Comparison of ENCODE assay signal across 9 cellular contexts in genomic region chr2:222730346-222731065, GRCh38. TPM values are rescaled to one million over a fixed set of nuclear protein-coding genes. Genes with fewer than 3 reads are reported as not detected.
DNase-seq lines count a peak whose midpoint lies in the region; ATAC-seq and TF ChIP-seq lines count a peak whose summit lies in the region.
"Had no signal": no experiment of that assay in that cellular context is flagged by ENCODE, and none has a peak within 500 bp of the region (broad histone marks: within the 10 kb centered on the region; RNA-seq: fewer than 3 reads in every experiment).

No MANE protein-coding gene starts in this region.

- H3K27me3 ChIP-seq in lower lobe of right lung (ENCODE audit: low read depth) (no peaks in the 10 kb centered on the region), smooth muscle cell (ENCODE audit: low read depth) (no peaks in the 10 kb centered on the region)

- no peak overlapping the region for H3K27ac ChIP-seq in lower lobe of right lung
- no peak overlapping the region for H3K27ac ChIP-seq in smooth muscle cell (ENCODE audit: low read depth)

- H3K4me2 ChIP-seq in smooth muscle cell: no peak overlapping the region

- no peak overlapping the region for H2AFZ ChIP-seq in smooth muscle cell (ENCODE audit: low read depth)

- no peaks in the 10 kb centered on the region for H3F3A ChIP-seq in smooth muscle cell (ENCODE audit: low read depth)

- TF ChIP-seq CTCF in lower lobe of right lung (IDR thresholded peaks at IDR 0.05) (no peak), smooth muscle cell (IDR thresholded peaks at IDR 0.05; ENCODE audit: borderline replicate concordance, insufficient read depth, poor library complexity, severe bottlenecking) (no peak)

- H3K9me3 ChIP-seq in lower lobe of right lung (no peaks in the 10 kb centered on the region), smooth muscle cell (replicated peaks; ENCODE audit: low read depth) (no peaks in the 10 kb centered on the region)

- ATAC-seq in GM18517 (IDR thresholded peaks at IDR 0.05; ENCODE audit: unreplicated experiment) (peak; percentile 70), GM21723 (IDR thresholded peaks at IDR 0.05; ENCODE audit: unreplicated experiment) (peak; percentile 50), lower lobe of right lung (peak; percentile 19 to 32)

- H3K4me1 ChIP-seq in lower lobe of right lung (peaks cover 34% of the 10 kb centered on the region), smooth muscle cell (ENCODE audit: low read depth) (no peaks in the 10 kb centered on the region)

- intact Hi-C loops in lower lobe of right lung (cut with DNase I): no loop called here

- DNase-seq in Kasumi-1 (lab: John Stamatoyannopoulos, UW) (peak; percentile 10 to 21), lower lobe of right lung (no peak), smooth muscle cell (lab: John Stamatoyannopoulos, UW; ENCODE audit: unreplicated experiment) (no peak), dermis blood vessel endothelial cell (no peak)
- no peak for DNase-seq in activated effector memory CD4-positive, alpha-beta T cell treated with anti-CD3 and anti-CD28 coated beads, Interleukin-2, amount 50 U/mL, for 16 hours
- DNase-seq in activated CD8-positive, alpha-beta memory T cell treated with anti-CD3 and anti-CD28 coated beads for 24 hours: no peak
- DNase-seq: NCI-H524 had no signal

- 90% methylated on average over 5 of the region's 5 CpGs for WGBS in smooth muscle cell (ENCODE audit: low lambda C conversion rate)

- H4K20me1 ChIP-seq in smooth muscle cell (ENCODE audit: low read depth): no peaks in the 10 kb centered on the region

- H3K36me3 ChIP-seq in lower lobe of right lung (no peaks in the 10 kb centered on the region), smooth muscle cell (ENCODE audit: low read depth) (no peaks in the 10 kb centered on the region)

- H3K79me2 ChIP-seq in smooth muscle cell (ENCODE audit: low read depth): no peaks in the 10 kb centered on the region

- H3K9ac ChIP-seq in smooth muscle cell (ENCODE audit: low read depth): no peak overlapping the region

- H3K4me3 ChIP-seq in lower lobe of right lung: no peak overlapping the region
- no peak overlapping the region for H3K4me3 ChIP-seq in smooth muscle cell

RNA-seq across cellular contexts. Expression of gene MOGAT1, which starts 59.0 kb away (rescaled TPM):
- 3.2 TPM for total RNA-seq in lower lobe of right lung
- not detected in 2 replicates for total RNA-seq in smooth muscle cell
- 0.25 TPM in 1 of 2 replicates, not detected in the other for polyA plus RNA-seq in smooth muscle cell
- not detected in 2 replicates for total RNA-seq in dermis blood vessel endothelial cell

Comparison
In these comparisons a context has a peak if more than half of its experiments do, and no peak if none do; other contexts are left out.
1. DNase-seq: peak in Kasumi-1 (2 of 2); none in lower lobe of right lung (single experiment), activated effector memory CD4-positive, alpha-beta T cell treated with anti-CD3 and anti-CD28 coated beads, Interleukin-2, amount 50 U/mL, for 16 hours (single experiment), smooth muscle cell (single experiment), activated CD8-positive, alpha-beta memory T cell treated with anti-CD3 and anti-CD28 coated beads for 24 hours (single experiment) and dermis blood vessel endothelial cell (single experiment).
2. Peak in every context shown above with its lines, with median percentiles within 50 percentile points of each other: ATAC-seq.